In genomic region chr16:4011225-4011939, GRCh38 we compare ENCODE assay signal across 13 cellular contexts.
DNase-seq lines count a peak whose midpoint lies in the region; ATAC-seq and TF ChIP-seq lines count a peak whose summit lies in the region.
"Had no signal": no experiment of that assay in that cellular context is flagged by ENCODE, and none has a peak within 500 bp of the region (broad histone marks: within the 10 kb centered on the region; RNA-seq: fewer than 3 reads in every experiment).

No MANE protein-coding gene starts in this region.

- peaks cover 0 to 20% (median 7%) of the 10 kb centered on the region in 4 donors for H3K4me1 ChIP-seq in right lobe of liver
- H3K4me1 ChIP-seq in PC-3 (ENCODE audit: insufficient read depth, low read length) = no peaks in the 10 kb centered on the region

- H3K4me1 Mint-ChIP-seq in activated T-cell treated with anti-CD3 and anti-CD28 coated beads, Interleukin-2, amount 50 U/mL, for 72 hours (ENCODE audit: low read depth) = no peaks in the 10 kb centered on the region

- H3K36me3 ChIP-seq in right lobe of liver = no peaks in the 10 kb centered on the region
- no peaks in the 10 kb centered on the region for H3K36me3 ChIP-seq in PC-3 (ENCODE audit: low read depth, low read length)

- no peaks in the 10 kb centered on the region for H3K9me3 Mint-ChIP-seq in activated T-cell treated with anti-CD3 and anti-CD28 coated beads, Interleukin-2, amount 50 U/mL, for 72 hours
- H3K9me3 Mint-ChIP-seq: natural killer cell had no signal

- H3K79me2 ChIP-seq in PC-3 (ENCODE audit: low read length) = no peaks in the 10 kb centered on the region

- peak overlapping the region; percentile 8 to 63 (median 61) for H3K27ac ChIP-seq in right lobe of liver
- no peak overlapping the region for H3K27ac ChIP-seq in PC-3 (ENCODE audit: low read length)

- H3K27ac Mint-ChIP-seq in activated T-cell treated with anti-CD3 and anti-CD28 coated beads, Interleukin-2, amount 50 U/mL, for 72 hours = no peak overlapping the region

- no peaks in the 10 kb centered on the region for H4K20me1 ChIP-seq in PC-3 (ENCODE audit: low read length)

- no peak overlapping the region for H2AFZ ChIP-seq in PC-3 (ENCODE audit: low read length)

- no peak for TF ChIP-seq POLR2A in right lobe of liver (IDR thresholded peaks at IDR 0.05)

- WGBS in right lobe of liver (ENCODE audit: insufficient coverage, low coverage, low lambda C conversion rate, missing lambda C conversion rate) = 92% methylated on average over 6 of the region's 20 CpGs

- POLR2A ChIA-PET in PC-3 (lab: Charles Lee; ENCODE audit: unreplicated experiment) = no interaction called here

- TF ChIP-seq CTCF in right lobe of liver (IDR thresholded peaks at IDR 0.05) (no peak), PC-3 (conservative IDR thresholded peaks at IDR 0.05; ENCODE audit: low read depth, low read length) (no peak)

- no peaks in the 10 kb centered on the region for H3F3A ChIP-seq in PC-3 (ENCODE audit: low read length, unreplicated experiment)

- H3K9me3 ChIP-seq in right lobe of liver (no peaks in the 10 kb centered on the region), PC-3 (ENCODE audit: low read length) (no peaks in the 10 kb centered on the region)

- peak overlapping the region in 2 of 3 donors; percentile 22 to 40 for H3K4me3 ChIP-seq in right lobe of liver
- H3K4me3 ChIP-seq in PC-3 (ENCODE audit: low read length) = no peak overlapping the region

- no peak overlapping the region for H3K4me3 Mint-ChIP-seq in activated T-cell treated with anti-CD3 and anti-CD28 coated beads, Interleukin-2, amount 50 U/mL, for 72 hours
- H3K4me3 Mint-ChIP-seq: natural killer cell had no signal

- no peak overlapping the region for H3K9ac ChIP-seq in PC-3 (ENCODE audit: low read length)

- no peak overlapping the region for H3K4me2 ChIP-seq in PC-3 (ENCODE audit: low read length)

- ATAC-seq in left cardiac atrium (peak; percentile 7 to 9), left ventricle myocardium superior (no peak), right lobe of liver (peak; percentile 7 to 16 (median 9)), PC-3 (no peak)
- no peak for ATAC-seq in activated T-cell treated with anti-CD3 and anti-CD28 coated beads, Interleukin-2, amount 50 U/mL, for 72 hours (replicated peaks in 1 of 2)
- ATAC-seq: natural killer cell had no signal

- H3K27me3 ChIP-seq in right lobe of liver = no peaks in the 10 kb centered on the region
- H3K27me3 ChIP-seq in PC-3 (ENCODE audit: low read length) = no peaks in the 10 kb centered on the region

- DNase-seq in left cardiac atrium (no peak), left ventricle myocardium superior (no peak), dermis microvascular lymphatic vessel endothelial cell (ENCODE audit: low read depth in 2 of 2) (peak; percentile 30 to 50), right lobe of liver (no peak), PC-3 (no peak), NCI-H187 treated with DMSO at 0.1 percent for 48 hours (lab: John Stamatoyannopoulos, UW) (no peak), DMS 273 (lab: John Stamatoyannopoulos, UW; ENCODE audit: unreplicated experiment) (no peak)
- DNase-seq in activated T-cell treated with anti-CD3 and anti-CD28 coated beads, Interleukin-2, amount 50 U/mL, for 72 hours = no peak
- DNase-seq: hypothalamus; natural killer cell; NCI-H2081 treated with DMSO at 0.1 percent for 48 hours; SHP77; stimulated activated CD8-positive, alpha-beta memory T cell treated with anti-CD3 and anti-CD28 coated beads, Interleukin-4, amount 100 ng/mL, for 48 hours had no signal

- no peaks in the 10 kb centered on the region for H3K27me3 Mint-ChIP-seq in activated T-cell treated with anti-CD3 and anti-CD28 coated beads, Interleukin-2, amount 50 U/mL, for 72 hours (ENCODE audit: low read depth)

- H3K9me2 ChIP-seq in PC-3 (replicated peaks; ENCODE audit: low read length) = no peaks in the 10 kb centered on the region

- intact Hi-C loops in left cardiac atrium (cut with DNase I) = no loop called here
- intact Hi-C loops in left ventricle myocardium superior (cut with micrococcal nuclease) = no loop called here
- intact Hi-C loops in right lobe of liver (cut with DNase I) = loop anchor here in 1 of 2 donors (10.0 kb wide), 1 partner anchor 93 kb away; no protein-coding TSS in a partner anchor
- intact Hi-C loops in PC-3 (cut with micrococcal nuclease) = no loop called here

- CTCF ChIA-PET in PC-3 (lab: Charles Lee) = no interaction called here

- H3K36me3 Mint-ChIP-seq in activated T-cell treated with anti-CD3 and anti-CD28 coated beads, Interleukin-2, amount 50 U/mL, for 72 hours (ENCODE audit: insufficient read depth in 2 of 2) = no peaks in the 10 kb centered on the region
- H3K36me3 Mint-ChIP-seq: natural killer cell had no signal

- BruUV-seq in PC-3 (replicated peaks; lab: Mats Ljungman, UMichigan) = no TSS peak

Comparison
In these comparisons a context has a peak if more than half of its experiments do, and no peak if none do; other contexts are left out.
1. ATAC-seq: peak in left cardiac atrium (2 of 2) and right lobe of liver (4 of 4); none in left ventricle myocardium superior (single experiment), activated T-cell treated with anti-CD3 and anti-CD28 coated beads, Interleukin-2, amount 50 U/mL, for 72 hours (0 of 2) and PC-3 (single experiment).
2. DNase-seq: peak in dermis microvascular lymphatic vessel endothelial cell (2 of 2); none in left cardiac atrium (single experiment), left ventricle myocardium superior (single experiment), right lobe of liver (0 of 3), activated T-cell treated with anti-CD3 and anti-CD28 coated beads, Interleukin-2, amount 50 U/mL, for 72 hours (0 of 2), PC-3 (single experiment), NCI-H187 treated with DMSO at 0.1 percent for 48 hours (single experiment) and DMS 273 (single experiment).